Comparison of ENCODE assay signal across 2 cellular contexts in the genomic region with DNA sequence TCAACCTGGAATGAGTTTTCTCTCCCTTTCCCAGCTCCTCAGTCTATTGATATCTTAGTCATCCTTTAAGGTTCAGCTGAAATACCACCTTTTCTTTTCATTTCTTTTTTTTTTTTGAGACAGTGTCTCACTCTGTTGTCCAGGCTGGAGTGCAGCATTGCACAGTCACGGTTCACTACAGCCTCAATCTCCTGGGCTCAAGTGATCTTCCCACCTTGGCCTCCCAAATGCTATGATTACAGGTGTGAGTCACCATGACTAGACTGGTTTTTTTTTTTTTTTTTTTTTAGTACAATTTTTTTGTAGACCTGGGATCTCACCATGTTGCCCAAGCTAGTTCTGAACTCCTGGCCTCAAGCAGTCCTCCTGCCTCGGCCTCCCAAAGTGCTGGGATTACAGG.
TF ChIP-seq lines count a peak whose summit lies in the region.

No MANE protein-coding gene starts in this region.

TF ChIP-seq in endothelial cell of umbilical vein, 7 proteins besides CTCF, POLR2A, EP300 and RAD21:
- TF ChIP-seq, protein P1, sequence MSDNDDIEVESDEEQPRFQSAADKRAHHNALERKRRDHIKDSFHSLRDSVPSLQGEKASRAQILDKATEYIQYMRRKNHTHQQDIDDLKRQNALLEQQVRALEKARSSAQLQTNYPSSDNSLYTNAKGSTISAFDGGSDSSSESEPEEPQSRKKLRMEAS (IDR thresholded peaks at IDR 0.05; ENCODE audit: insufficient read depth, insufficient read length): no peak
- TF ChIP-seq FOS (IDR thresholded peaks at IDR 0.05; ENCODE audit: borderline replicate concordance, insufficient read depth, low read length): peak; percentile 30

TF ChIP-seq in GM23338, 12 proteins besides CTCF, POLR2A, EP300 and RAD21:
- TF ChIP-seq, protein P2, sequence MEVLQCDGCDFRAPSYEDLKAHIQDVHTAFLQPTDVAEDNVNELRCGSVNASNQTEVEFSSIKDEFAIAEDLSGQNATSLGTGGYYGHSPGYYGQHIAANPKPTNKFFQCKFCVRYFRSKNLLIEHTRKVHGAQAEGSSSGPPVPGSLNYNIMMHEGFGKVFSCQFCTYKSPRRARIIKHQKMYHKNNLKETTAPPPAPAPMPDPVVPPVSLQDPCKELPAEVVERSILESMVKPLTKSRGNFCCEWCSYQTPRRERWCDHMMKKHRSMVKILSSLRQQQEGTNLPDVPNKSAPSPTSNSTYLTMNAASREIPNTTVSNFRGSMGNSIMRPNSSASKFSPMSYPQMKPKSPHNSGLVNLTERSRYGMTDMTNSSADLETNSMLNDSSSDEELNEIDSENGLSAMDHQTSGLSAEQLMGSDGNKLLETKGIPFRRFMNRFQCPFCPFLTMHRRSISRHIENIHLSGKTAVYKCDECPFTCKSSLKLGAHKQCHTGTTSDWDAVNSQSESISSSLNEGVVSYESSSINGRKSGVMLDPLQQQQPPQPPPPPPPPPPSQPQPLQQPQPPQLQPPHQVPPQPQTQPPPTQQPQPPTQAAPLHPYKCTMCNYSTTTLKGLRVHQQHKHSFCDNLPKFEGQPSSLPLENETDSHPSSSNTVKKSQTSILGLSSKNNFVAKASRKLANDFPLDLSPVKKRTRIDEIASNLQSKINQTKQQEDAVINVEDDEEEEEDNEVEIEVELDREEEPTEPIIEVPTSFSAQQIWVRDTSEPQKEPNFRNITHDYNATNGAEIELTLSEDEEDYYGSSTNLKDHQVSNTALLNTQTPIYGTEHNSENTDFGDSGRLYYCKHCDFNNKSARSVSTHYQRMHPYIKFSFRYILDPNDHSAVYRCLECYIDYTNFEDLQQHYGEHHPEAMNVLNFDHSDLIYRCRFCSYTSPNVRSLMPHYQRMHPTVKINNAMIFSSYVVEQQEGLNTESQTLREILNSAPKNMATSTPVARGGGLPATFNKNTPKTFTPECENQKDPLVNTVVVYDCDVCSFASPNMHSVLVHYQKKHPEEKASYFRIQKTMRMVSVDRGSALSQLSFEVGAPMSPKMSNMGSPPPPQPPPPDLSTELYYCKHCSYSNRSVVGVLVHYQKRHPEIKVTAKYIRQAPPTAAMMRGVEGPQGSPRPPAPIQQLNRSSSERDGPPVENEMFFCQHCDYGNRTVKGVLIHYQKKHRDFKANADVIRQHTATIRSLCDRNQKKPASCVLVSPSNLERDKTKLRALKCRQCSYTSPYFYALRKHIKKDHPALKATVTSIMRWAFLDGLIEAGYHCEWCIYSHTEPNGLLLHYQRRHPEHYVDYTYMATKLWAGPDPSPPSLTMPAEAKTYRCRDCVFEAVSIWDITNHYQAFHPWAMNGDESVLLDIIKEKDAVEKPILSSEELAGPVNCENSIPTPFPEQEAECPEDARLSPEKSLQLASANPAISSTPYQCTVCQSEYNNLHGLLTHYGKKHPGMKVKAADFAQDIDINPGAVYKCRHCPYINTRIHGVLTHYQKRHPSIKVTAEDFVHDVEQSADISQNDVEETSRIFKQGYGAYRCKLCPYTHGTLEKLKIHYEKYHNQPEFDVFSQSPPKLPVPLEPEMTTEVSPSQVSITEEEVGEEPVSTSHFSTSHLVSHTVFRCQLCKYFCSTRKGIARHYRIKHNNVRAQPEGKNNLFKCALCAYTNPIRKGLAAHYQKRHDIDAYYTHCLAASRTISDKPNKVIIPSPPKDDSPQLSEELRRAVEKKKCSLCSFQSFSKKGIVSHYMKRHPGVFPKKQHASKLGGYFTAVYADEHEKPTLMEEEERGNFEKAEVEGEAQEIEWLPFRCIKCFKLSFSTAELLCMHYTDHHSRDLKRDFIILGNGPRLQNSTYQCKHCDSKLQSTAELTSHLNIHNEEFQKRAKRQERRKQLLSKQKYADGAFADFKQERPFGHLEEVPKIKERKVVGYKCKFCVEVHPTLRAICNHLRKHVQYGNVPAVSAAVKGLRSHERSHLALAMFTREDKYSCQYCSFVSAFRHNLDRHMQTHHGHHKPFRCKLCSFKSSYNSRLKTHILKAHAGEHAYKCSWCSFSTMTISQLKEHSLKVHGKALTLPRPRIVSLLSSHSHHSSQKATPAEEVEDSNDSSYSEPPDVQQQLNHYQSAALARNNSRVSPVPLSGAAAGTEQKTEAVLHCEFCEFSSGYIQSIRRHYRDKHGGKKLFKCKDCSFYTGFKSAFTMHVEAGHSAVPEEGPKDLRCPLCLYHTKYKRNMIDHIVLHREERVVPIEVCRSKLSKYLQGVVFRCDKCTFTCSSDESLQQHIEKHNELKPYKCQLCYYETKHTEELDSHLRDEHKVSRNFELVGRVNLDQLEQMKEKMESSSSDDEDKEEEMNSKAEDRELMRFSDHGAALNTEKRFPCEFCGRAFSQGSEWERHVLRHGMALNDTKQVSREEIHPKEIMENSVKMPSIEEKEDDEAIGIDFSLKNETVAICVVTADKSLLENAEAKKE (CRISPR knock-in tag; IDR thresholded peaks at IDR 0.05): no peak
- TF ChIP-seq, protein P3, sequence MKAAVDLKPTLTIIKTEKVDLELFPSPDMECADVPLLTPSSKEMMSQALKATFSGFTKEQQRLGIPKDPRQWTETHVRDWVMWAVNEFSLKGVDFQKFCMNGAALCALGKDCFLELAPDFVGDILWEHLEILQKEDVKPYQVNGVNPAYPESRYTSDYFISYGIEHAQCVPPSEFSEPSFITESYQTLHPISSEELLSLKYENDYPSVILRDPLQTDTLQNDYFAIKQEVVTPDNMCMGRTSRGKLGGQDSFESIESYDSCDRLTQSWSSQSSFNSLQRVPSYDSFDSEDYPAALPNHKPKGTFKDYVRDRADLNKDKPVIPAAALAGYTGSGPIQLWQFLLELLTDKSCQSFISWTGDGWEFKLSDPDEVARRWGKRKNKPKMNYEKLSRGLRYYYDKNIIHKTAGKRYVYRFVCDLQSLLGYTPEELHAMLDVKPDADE (IDR thresholded peaks at IDR 0.05): no peak
- TF ChIP-seq EZH2phosphoT487 (IDR thresholded peaks at IDR 0.05; ENCODE audit: unreplicated experiment): no peak
- no peak for TF ChIP-seq ZNF331 (CRISPR knock-in tag; IDR thresholded peaks at IDR 0.05; ENCODE audit: low read depth)
- no peak for TF ChIP-seq POLR2AphosphoS5 (IDR thresholded peaks at IDR 0.05; ENCODE audit: low read depth)
- TF ChIP-seq CREB1 (CRISPR knock-in tag; IDR thresholded peaks at IDR 0.05; ENCODE audit: low read depth): no peak
